8 cellular contexts compared by ENCODE assay signal in the genomic region with DNA sequence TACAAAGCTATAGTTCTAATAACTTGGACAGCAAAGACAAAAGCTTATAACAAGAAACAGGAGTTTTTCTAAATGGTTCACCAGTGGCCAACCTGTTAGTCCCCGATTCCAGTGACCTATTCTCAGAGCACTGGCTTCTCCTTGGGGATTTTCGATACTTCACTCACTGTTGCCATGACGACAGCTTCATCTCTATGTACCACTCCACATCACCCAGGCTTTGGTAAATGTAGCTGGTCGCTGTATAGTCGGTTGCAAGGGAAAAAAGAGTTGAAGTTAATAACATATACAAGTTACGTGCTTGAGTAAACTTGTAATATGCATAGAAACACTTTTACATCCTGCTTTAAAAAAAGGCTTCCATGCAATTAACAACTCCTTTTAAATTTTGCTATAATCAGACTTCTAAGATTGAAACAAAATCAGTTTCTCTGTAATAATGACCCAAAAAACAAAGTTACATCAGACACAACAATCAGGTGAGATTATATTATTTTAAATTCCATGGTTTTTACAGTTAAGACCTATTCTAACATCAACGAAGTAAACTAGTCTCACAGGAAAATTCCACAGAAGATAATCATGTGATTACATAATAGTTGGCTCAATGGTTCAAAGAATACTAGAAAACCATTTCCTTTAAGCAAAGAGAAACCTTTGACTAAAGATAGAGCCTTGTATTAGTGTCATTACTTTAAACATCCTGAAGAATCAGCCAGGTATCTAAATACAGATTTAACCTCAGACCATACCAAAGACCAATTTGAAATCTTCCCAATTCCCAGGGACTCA. TPM values are rescaled to one million over a fixed set of nuclear protein-coding genes. Genes with fewer than 3 reads are reported as not detected.
DNase-seq lines count a peak whose midpoint lies in the region; ATAC-seq, FAIRE-seq and TF ChIP-seq lines count a peak whose summit lies in the region.

No MANE protein-coding gene starts in this region.

- ATAC-seq in GM18868 (IDR thresholded peaks at IDR 0.05; ENCODE audit: unreplicated experiment): no peak

- DNase-seq in CD14-positive monocyte (ENCODE audit: low spot score) (no peak), astrocyte of the cerebellum (ENCODE audit: low read depth) (no peak), mesendoderm (peak; percentile 61), NCI-H1092 treated with DMSO at 0.1 percent for 48 hours (lab: John Stamatoyannopoulos, UW) (no peak), D721Med (ENCODE audit: insufficient read length, low spot score) (no peak)
- DNase-seq in stimulated activated CD4-positive, alpha-beta T cell treated with anti-CD3 and anti-CD28 coated beads, Interleukin-2, amount 100 ng/mL, for 48 hours: no peak

- H3K56ac ChIP-seq in mesendoderm (ENCODE audit: low read length): no peak overlapping the region

- H3K36me3 ChIP-seq in HEK293 (ENCODE audit: control insufficient read depth in 2 of 2, insufficient read depth in 1 of 2, low read length in 2 of 2): peaks cover 21 to 72% of the 10 kb centered on the region in 2 experiments; a peak in 2 of 3 replicates
- peaks cover 2% of the 10 kb centered on the region for H3K36me3 ChIP-seq in mesendoderm (ENCODE audit: control insufficient read depth, insufficient read depth, low read length)

- no peak overlapping the region for H3K27ac ChIP-seq in HEK293 (ENCODE audit: extremely low read depth, low read depth, low read length)
- no peak overlapping the region for H3K27ac ChIP-seq in mesendoderm (ENCODE audit: low read depth, low read length)

- no peak overlapping the region for H3K9ac ChIP-seq in mesendoderm (ENCODE audit: low read length)

- H3K4me1 ChIP-seq in HEK293 (ENCODE audit: control insufficient read depth, insufficient read depth, low read length) (peaks cover 11% of the 10 kb centered on the region), mesendoderm (ENCODE audit: control insufficient read depth, low read depth, low read length) (peaks cover 1% of the 10 kb centered on the region)

- no CpG with 5 or more reads among the region's 7 CpGs for WGBS in mesendoderm (ENCODE audit: extremely low coverage, insufficient coverage, low lambda C conversion rate)

- CTCF ChIA-PET in HEK293 (lab: Yijun Ruan, JAX): interaction anchor here (1.0 to 2.5 kb wide), 2 partner anchors 18 to 20 kb away, joined by 3 to 10 read pairs; no protein-coding TSS in a partner anchor

- H3K18ac ChIP-seq in mesendoderm (ENCODE audit: low read length): no peak overlapping the region

- peaks cover 0 to 7% (median 0%) of the 10 kb centered on the region in 3 donors for H3K27me3 Mint-ChIP-seq in CD14-positive monocyte (ENCODE audit: low read depth in 3 of 3)

- peaks cover 1% of the 10 kb centered on the region for H3K79me1 ChIP-seq in mesendoderm (ENCODE audit: low read length)

- no peak overlapping the region for H4K5ac ChIP-seq in mesendoderm (ENCODE audit: low read length)

- H3K27ac Mint-ChIP-seq in CD14-positive monocyte: peak overlapping the region in 3 of 7 donors; percentile 1 to 58 (median 22)

- H3K4me3 Mint-ChIP-seq in CD14-positive monocyte: peak overlapping the region; percentile 39 to 99

- intact Hi-C loops in CD14-positive monocyte (cut with micrococcal nuclease): no loop called here

- no peak overlapping the region for H3K4ac ChIP-seq in mesendoderm (ENCODE audit: low read depth, low read length)

- H3K4me3 ChIP-seq in HEK293 (ENCODE audit: low read depth, low read length): peak overlapping the region; percentile 6; the same call in 1 of the 2 replicates
- H3K4me3 ChIP-seq in astrocyte of the cerebellum (ENCODE audit: low read depth, low read length): peak overlapping the region; percentile 99
- H3K4me3 ChIP-seq in mesendoderm (ENCODE audit: low read length): no peak overlapping the region

- in situ Hi-C loops in astrocyte of the cerebellum (cut with HindIII; ENCODE audit: low sequenced_read_pairs): no loop called here

- POLR2A ChIA-PET in HEK293 (lab: Yijun Ruan, JAX): interaction anchor here (1.2 kb wide), 1 partner anchor 21 kb away, joined by 3 read pairs; no protein-coding TSS in a partner anchor

- H3K4me2 ChIP-seq in mesendoderm (ENCODE audit: low read length): no peak overlapping the region

- peaks cover 38% of the 10 kb centered on the region for H3K79me2 ChIP-seq in mesendoderm (ENCODE audit: control insufficient read depth, insufficient read depth, low read length)

- no peak overlapping the region for H2BK15ac ChIP-seq in mesendoderm (replicated peaks; ENCODE audit: low read depth)

- H3K9me3 ChIP-seq in HEK293 (ENCODE audit: control insufficient read depth, insufficient read depth, low read depth, low read length): no peaks in the 10 kb centered on the region

- H3K4me1 Mint-ChIP-seq in CD14-positive monocyte: peaks cover 50% of the 10 kb centered on the region

- H2BK5ac ChIP-seq in mesendoderm (ENCODE audit: low read length): no peak overlapping the region

- TF ChIP-seq CTCF in CD14-positive monocyte (IDR thresholded peaks at IDR 0.05): no peak
- no peak for TF ChIP-seq CTCF in HEK293 (tag by site-specific recombination; IDR thresholded peaks at IDR 0.05)
- TF ChIP-seq CTCF in astrocyte of the cerebellum (IDR thresholded peaks at IDR 0.05; ENCODE audit: low read depth, low read length, missing control alignments): no peak
- no peak for TF ChIP-seq CTCF in D721Med (IDR thresholded peaks at IDR 0.05; ENCODE audit: insufficient read depth, missing control alignments)

- no peak for FAIRE-seq in D721Med (lab: Jason Lieb, UNC)

- H2AK5ac ChIP-seq in mesendoderm (ENCODE audit: low read length): no peak overlapping the region

- no peaks in the 10 kb centered on the region for H3K27me3 ChIP-seq in mesendoderm (ENCODE audit: insufficient read depth, low read length, poor library complexity)

- H3K9me3 Mint-ChIP-seq in CD14-positive monocyte: peaks cover 0 to 3% (median 0%) of the 10 kb centered on the region in 7 donors

- no peak overlapping the region for H2BK120ac ChIP-seq in mesendoderm (ENCODE audit: low read depth, low read length)

- H3K36me3 Mint-ChIP-seq in CD14-positive monocyte: peaks cover 58 to 71% of the 10 kb centered on the region in 2 donors

- H3K23ac ChIP-seq in mesendoderm (ENCODE audit: low read length): no peak overlapping the region

- H4K8ac ChIP-seq in mesendoderm (ENCODE audit: low read depth, low read length): no peak overlapping the region

TF ChIP-seq in HEK293, 187 proteins besides CTCF, POLR2A, EP300 and RAD21:
- TF ChIP-seq ZNF423 (tag by site-specific recombination; IDR thresholded peaks at IDR 0.05) (no peak), ZNF621 (tag by site-specific recombination; IDR thresholded peaks at IDR 0.05) (no peak), ZBTB8A (tag by site-specific recombination; IDR thresholded peaks at IDR 0.05) (no peak), ZNF830 (tag by site-specific recombination; IDR thresholded peaks at IDR 0.05; ENCODE audit: low read depth) (no peak)

RNA-seq across cellular contexts. Expression of a gene that starts 2.9 kb away (rescaled TPM):
- polyA plus RNA-seq in CD14-positive monocyte: 10 to 100 TPM; 32.0 to 42.3 TPM
- polyA plus RNA-seq in mesendoderm (2013, experiment 1 of 2): 49.8 TPM
- 46.0 TPM for polyA plus RNA-seq in mesendoderm (2013, experiment 2 of 2)
